In the genomic region with DNA sequence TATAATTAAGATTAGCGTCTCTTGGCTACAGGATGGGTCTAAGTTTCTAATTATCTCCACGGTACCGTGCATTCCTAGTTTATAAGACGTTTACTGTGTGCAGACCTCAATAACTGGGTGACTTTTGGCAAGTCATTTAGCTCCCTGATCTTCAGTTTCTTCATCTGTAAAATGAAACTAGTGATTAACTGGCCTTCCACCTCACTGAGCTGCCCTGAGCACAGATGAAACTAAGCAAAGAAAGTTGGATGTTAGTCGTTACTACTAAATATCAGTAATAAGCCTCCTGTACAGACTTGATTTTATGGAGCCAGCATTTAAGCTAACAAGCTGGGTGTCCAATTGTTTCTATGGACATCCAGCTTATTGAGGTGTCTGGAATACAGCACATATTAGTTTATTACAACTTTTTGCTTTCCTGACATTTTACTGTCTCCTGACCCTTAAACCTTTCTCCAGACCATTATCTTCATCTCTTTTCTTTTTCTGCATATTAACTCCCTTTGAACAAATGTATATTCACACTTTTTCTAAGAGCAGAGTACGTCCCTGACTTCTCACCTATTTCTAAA, we compare ENCODE assay signal across 1 cellular context.
TF ChIP-seq lines count a peak whose summit lies in the region.

No MANE protein-coding gene starts in this region.

TF ChIP-seq in HEK293, 187 proteins besides CTCF, POLR2A, EP300 and RAD21 (continued from another document):
- TF ChIP-seq, protein P1, sequence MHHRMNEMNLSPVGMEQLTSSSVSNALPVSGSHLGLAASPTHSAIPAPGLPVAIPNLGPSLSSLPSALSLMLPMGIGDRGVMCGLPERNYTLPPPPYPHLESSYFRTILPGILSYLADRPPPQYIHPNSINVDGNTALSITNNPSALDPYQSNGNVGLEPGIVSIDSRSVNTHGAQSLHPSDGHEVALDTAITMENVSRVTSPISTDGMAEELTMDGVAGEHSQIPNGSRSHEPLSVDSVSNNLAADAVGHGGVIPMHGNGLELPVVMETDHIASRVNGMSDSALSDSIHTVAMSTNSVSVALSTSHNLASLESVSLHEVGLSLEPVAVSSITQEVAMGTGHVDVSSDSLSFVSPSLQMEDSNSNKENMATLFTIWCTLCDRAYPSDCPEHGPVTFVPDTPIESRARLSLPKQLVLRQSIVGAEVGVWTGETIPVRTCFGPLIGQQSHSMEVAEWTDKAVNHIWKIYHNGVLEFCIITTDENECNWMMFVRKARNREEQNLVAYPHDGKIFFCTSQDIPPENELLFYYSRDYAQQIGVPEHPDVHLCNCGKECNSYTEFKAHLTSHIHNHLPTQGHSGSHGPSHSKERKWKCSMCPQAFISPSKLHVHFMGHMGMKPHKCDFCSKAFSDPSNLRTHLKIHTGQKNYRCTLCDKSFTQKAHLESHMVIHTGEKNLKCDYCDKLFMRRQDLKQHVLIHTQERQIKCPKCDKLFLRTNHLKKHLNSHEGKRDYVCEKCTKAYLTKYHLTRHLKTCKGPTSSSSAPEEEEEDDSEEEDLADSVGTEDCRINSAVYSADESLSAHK (tag by site-specific recombination; IDR thresholded peaks at IDR 0.05) = no peak
- TF ChIP-seq ZNF274 (IDR thresholded peaks at IDR 0.05; ENCODE audit: low read length) = no peak
- TF ChIP-seq ZNF274 (tag by site-specific recombination; IDR thresholded peaks at IDR 0.05; ENCODE audit: borderline replicate concordance) = no peak
